24 cellular contexts compared by ENCODE assay signal in the genomic region with DNA sequence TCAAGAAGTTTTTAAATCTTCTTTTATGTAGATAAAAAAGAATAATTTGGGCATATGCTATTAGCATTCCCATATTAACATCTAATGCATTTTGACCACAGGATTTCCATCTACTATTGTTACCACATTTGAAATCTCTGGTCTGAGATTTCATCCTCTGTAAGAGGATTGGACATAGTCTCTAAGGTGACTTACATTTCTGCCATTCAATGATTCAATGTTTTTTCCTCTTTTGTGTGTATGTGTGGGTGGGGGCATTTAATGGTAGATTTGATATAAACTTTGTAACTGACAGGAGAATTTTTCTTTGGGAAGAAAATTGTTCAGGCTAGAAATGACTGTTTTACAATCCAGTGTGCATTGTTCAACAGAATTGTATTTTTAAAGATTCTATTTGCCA.
DNase-seq lines count a peak whose midpoint lies in the region; ATAC-seq, FAIRE-seq and TF ChIP-seq lines count a peak whose summit lies in the region.
"Had no signal": no experiment of that assay in that cellular context is flagged by ENCODE, and none has a peak within 500 bp of the region (broad histone marks: within the 10 kb centered on the region; RNA-seq: fewer than 3 reads in every experiment).

No MANE protein-coding gene starts in this region.

- no peaks in the 10 kb centered on the region for H3K4me1 ChIP-seq in SK-N-SH (ENCODE audit: control insufficient read depth in 1 of 2, insufficient read depth in 2 of 2, low read depth in 1 of 2, low read length in 1 of 2)
- peaks cover 10% of the 10 kb centered on the region for H3K4me1 ChIP-seq in foreskin keratinocyte
- H3K4me1 ChIP-seq in pancreas = no peaks in the 10 kb centered on the region
- H3K4me1 ChIP-seq: Caco-2, heart left ventricle, left ventricle myocardium inferior, prostate gland had no signal

- POLR2A ChIA-PET in SK-N-SH (lab: Yijun Ruan, JAX) = no interaction called here

- no peaks in the 10 kb centered on the region for H4K20me1 ChIP-seq in SK-N-SH (ENCODE audit: insufficient read depth)

- FAIRE-seq in pancreas (lab: Jason Lieb, UNC) = no peak
- FAIRE-seq: GM18507 had no signal

- CTCF ChIA-PET in SK-N-SH (lab: Yijun Ruan, JAX) = interaction anchor here (0.7 kb wide), 1 partner anchor 1788 kb away, joined by 3 read pairs; no protein-coding TSS in a partner anchor

- H3K36me3 ChIP-seq in SK-N-SH (replicated peaks in 1 of 2; ENCODE audit: control insufficient read depth in 1 of 2, insufficient read depth in 2 of 2, low read length in 1 of 2) (no peaks in the 10 kb centered on the region), pancreas (no peaks in the 10 kb centered on the region)
- H3K36me3 ChIP-seq: heart left ventricle, left ventricle myocardium inferior, prostate gland had no signal

- ATAC-seq in SK-N-SH treated with all-trans-retinoic acid at 6 μM for 48 hours (no peak; the same call in 2 of the 3 replicates), foreskin keratinocyte (peak; percentile 16), pancreas (no peak)
- ATAC-seq: heart left ventricle had no signal

- no peak for TF ChIP-seq RAD21 in SK-N-SH (IDR thresholded peaks at IDR 0.05; ENCODE audit: low read length)

- TF ChIP-seq CTCF in SK-N-SH (IDR thresholded peaks at IDR 0.05) (no peak), foreskin keratinocyte (conservative IDR thresholded peaks at IDR 0.05) (no peak), pancreas (IDR thresholded peaks at IDR 0.05) (no peak)

- peaks cover 13% of the 10 kb centered on the region; the same call in 1 of the 2 replicates for H3K9me3 ChIP-seq in SK-N-SH
- H3K9me3 ChIP-seq in pancreas = no peaks in the 10 kb centered on the region
- H3K9me3 ChIP-seq: Caco-2, prostate gland had no signal

- H2AFZ ChIP-seq in SK-N-SH (ENCODE audit: low read depth) = no peak overlapping the region

- no peaks in the 10 kb centered on the region for H3K79me2 ChIP-seq in SK-N-SH (ENCODE audit: insufficient read depth)

- H3F3A ChIP-seq in SK-N-SH (replicated peaks; ENCODE audit: insufficient read depth) = no peaks in the 10 kb centered on the region

- H3K27ac ChIP-seq in SK-N-SH (ENCODE audit: low read depth in 2 of 2, low read length in 1 of 2) (no peak overlapping the region), foreskin keratinocyte (no peak overlapping the region), pancreas (no peak overlapping the region)
- H3K27ac ChIP-seq: 22Rv1, heart left ventricle, left ventricle myocardium inferior, prostate gland had no signal

- no peaks in the 10 kb centered on the region for H3K9me2 ChIP-seq in SK-N-SH

- H3K4me3 ChIP-seq in SK-N-SH (ENCODE audit: low read depth in 2 of 2, low read length in 1 of 2) = no peak overlapping the region
- H3K4me3 ChIP-seq in pancreas = no peak overlapping the region
- H3K4me3 ChIP-seq: heart left ventricle, left ventricle myocardium inferior, prostate gland had no signal

- DNase-seq in SK-N-SH (no peak), astrocyte of the hippocampus (ENCODE audit: low read depth, low spot score) (peak; percentile 37), foreskin keratinocyte (peak in 1 of 2 donors; percentile 39), stromal cell of bone marrow (ENCODE audit: low read depth) (peak; percentile 24), pancreas (no peak), amygdala (lab: John Stamatoyannopoulos, UW) (no peak)
- DNase-seq in effector CD4-positive, alpha-beta T cell = no peak
- DNase-seq: activated CD4-positive, alpha-beta T cell treated with anti-CD3 and anti-CD28 coated beads, Interleukin-2, amount 50 U/mL, for 1 hour; activated CD8-positive, alpha-beta memory T cell treated with anti-CD3 and anti-CD28 coated beads, Interleukin-2, amount 50 U/mL, for 4 hours; activated naive CD8-positive, alpha-beta T cell treated with anti-CD3 and anti-CD28 coated beads, Interleukin-2, amount 10 ng/mL, durations not matched to agents 7 days and 5 days; Caco-2; caudate nucleus; effector CD8-positive, alpha-beta T cell; heart left ventricle; left ventricle myocardium inferior; NCI-H1436 treated with DMSO at 0.1 percent for 48 hours; NCI-H526 treated with DMSO at 0.1 percent for 48 hours; SHP77; stimulated activated CD8-positive, alpha-beta memory T cell treated with anti-CD3 and anti-CD28 coated beads, Interleukin-4, amount 100 ng/mL, for 48 hours; T-helper 1 cell had no signal

- intact Hi-C loops in pancreas (cut with DNase I) = no loop called here

- H3K27me3 ChIP-seq in SK-N-SH (ENCODE audit: insufficient read depth) = no peaks in the 10 kb centered on the region
- H3K27me3 ChIP-seq in foreskin keratinocyte = no peaks in the 10 kb centered on the region
- no peaks in the 10 kb centered on the region for H3K27me3 ChIP-seq in pancreas
- H3K27me3 ChIP-seq: heart left ventricle had no signal

- no peak overlapping the region for H3K4me2 ChIP-seq in SK-N-SH

- no peak overlapping the region for H3K9ac ChIP-seq in SK-N-SH

- TF ChIP-seq EP300 in SK-N-SH (IDR thresholded peaks at IDR 0.05; ENCODE audit: borderline replicate concordance in 1 of 2, low read depth in 1 of 2, low read length in 1 of 2) = no peak

TF ChIP-seq in SK-N-SH, 30 proteins besides CTCF, POLR2A, EP300 and RAD21:
- TF ChIP-seq, protein P1, sequence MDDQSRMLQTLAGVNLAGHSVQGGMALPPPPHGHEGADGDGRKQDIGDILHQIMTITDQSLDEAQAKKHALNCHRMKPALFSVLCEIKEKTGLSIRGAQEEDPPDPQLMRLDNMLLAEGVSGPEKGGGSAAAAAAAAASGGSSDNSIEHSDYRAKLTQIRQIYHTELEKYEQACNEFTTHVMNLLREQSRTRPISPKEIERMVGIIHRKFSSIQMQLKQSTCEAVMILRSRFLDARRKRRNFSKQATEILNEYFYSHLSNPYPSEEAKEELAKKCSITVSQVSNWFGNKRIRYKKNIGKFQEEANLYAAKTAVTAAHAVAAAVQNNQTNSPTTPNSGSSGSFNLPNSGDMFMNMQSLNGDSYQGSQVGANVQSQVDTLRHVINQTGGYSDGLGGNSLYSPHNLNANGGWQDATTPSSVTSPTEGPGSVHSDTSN (IDR thresholded peaks at IDR 0.05) = no peak
- TF ChIP-seq MXI1 (IDR thresholded peaks at IDR 0.05; ENCODE audit: low read depth, low read length) = no peak
- 0 out of 2 replicates have a peak, but pooled peaks have one; percentile 18 for TF ChIP-seq FOSL2 (IDR thresholded peaks at IDR 0.05; ENCODE audit: borderline replicate concordance, low read depth)
- TF ChIP-seq JUND (IDR thresholded peaks at IDR 0.05) = peak; percentile 29; the same call in 1 of the 2 replicates
- no peak for TF ChIP-seq CHD2 (IDR thresholded peaks at IDR 0.05; ENCODE audit: low read length, partially characterized antibody)
- TF ChIP-seq EZH2phosphoT487 (IDR thresholded peaks at IDR 0.05; ENCODE audit: borderline replicate concordance, low read depth) = no peak
- no peak for TF ChIP-seq USF1 (IDR thresholded peaks at IDR 0.05; ENCODE audit: borderline replicate concordance, low read depth)
- TF ChIP-seq GABPA (IDR thresholded peaks at IDR 0.05; ENCODE audit: low read depth) = no peak
TF ChIP-seq in SK-N-SH: peak in this region for 2.

TF ChIP-seq in SK-N-SH treated with all-trans-retinoic acid at 6 μM for 48 hours, 23 proteins besides CTCF, POLR2A, EP300 and RAD21:
- no peak for TF ChIP-seq ZFP3 (CRISPR knock-in tag; IDR thresholded peaks at IDR 0.05)
- TF ChIP-seq ZFP30 (CRISPR knock-in tag; IDR thresholded peaks at IDR 0.05) = no peak
- no peak for TF ChIP-seq ESRRG (CRISPR knock-in tag; IDR thresholded peaks at IDR 0.05)

Comparison
In these comparisons a context has a peak if more than half of its experiments do, and no peak if none do; other contexts are left out.
1. DNase-seq: peak in astrocyte of the hippocampus (single experiment) and stromal cell of bone marrow (single experiment); none in SK-N-SH (single experiment), effector CD4-positive, alpha-beta T cell (single experiment), pancreas (0 of 6) and amygdala (0 of 56).